ENCODE assay signal across 8 cellular contexts in genomic region chrX:100768679-100769338, GRCh38. TPM values are rescaled to one million over a fixed set of nuclear protein-coding genes. Genes with fewer than 3 reads are reported as not detected.
DNase-seq lines count a peak whose midpoint lies in the region; ATAC-seq lines count a peak whose summit lies in the region.

No MANE protein-coding gene starts in this region.

- H3K4me1 Mint-ChIP-seq in memory B cell, result no peaks in the 10 kb centered on the region

- peak; percentile 52 for ATAC-seq in HG03103 (IDR thresholded peaks at IDR 0.05; ENCODE audit: low read depth, unreplicated experiment)
- peak; percentile 34 for ATAC-seq in memory B cell (ENCODE audit: low read depth)
- no peak for ATAC-seq in GM18520 (IDR thresholded peaks at IDR 0.05; ENCODE audit: unreplicated experiment)

- H3K36me3 Mint-ChIP-seq in memory B cell, result no peaks in the 10 kb centered on the region

- no peak overlapping the region for H3K4me3 Mint-ChIP-seq in memory B cell

- in situ Hi-C loops in G401 (cut with HindIII; ENCODE audit: low sequenced_read_pairs), result no loop called here

- H3K27me3 Mint-ChIP-seq in memory B cell, result no peaks in the 10 kb centered on the region

- DNase-seq in G401 (ENCODE audit: low spot score) (peak; percentile 16), NCI-H526 (lab: John Stamatoyannopoulos, UW) (peak; percentile 8 to 68), ecto neural progenitor cell (ENCODE audit: low spot score) (peak; percentile 84), memory B cell (ENCODE audit: low spot score in 2 of 2) (peak; percentile 80 to 91)
- DNase-seq in activated CD4-positive, alpha-beta T cell treated with anti-CD3 and anti-CD28 coated beads, Interleukin-2, amount 50 U/mL, for 48 hours, result peak; percentile 89 to 90
- DNase-seq in stimulated activated CD8-positive, alpha-beta memory T cell treated with anti-CD3 and anti-CD28 coated beads, Interleukin-4, amount 100 ng/mL, for 1 hour (ENCODE audit: low read depth in 2 of 2, low spot score in 1 of 2), result peak; percentile 67 to 80

- H3K27ac Mint-ChIP-seq in memory B cell, result peak overlapping the region; percentile 63

- no peaks in the 10 kb centered on the region for H3K9me3 Mint-ChIP-seq in memory B cell

RNA-seq across cellular contexts. Expression of gene SYTL4, which starts 36.9 kb away (rescaled TPM):
- 0.37 and 0.86 TPM in 2 replicates for total RNA-seq in G401 (2014; rRNA removed; shearing (Covaris generic))

RNA-seq across cellular contexts. Expression of gene CSTF2, which starts 51.4 kb away (rescaled TPM):
- 31.4 and 46.7 TPM in 2 replicates for total RNA-seq in G401 (2014; rRNA removed; shearing (Covaris generic))

Comparison
In these comparisons a context has a peak if more than half of its experiments do, and no peak if none do; other contexts are left out.
1. DNase-seq: peak in every context shown above with its lines; median percentile 90 in activated CD4-positive, alpha-beta T cell treated with anti-CD3 and anti-CD28 coated beads, Interleukin-2, amount 50 U/mL, for 48 hours; 86 in memory B cell; 84 in ecto neural progenitor cell; 74 in stimulated activated CD8-positive, alpha-beta memory T cell treated with anti-CD3 and anti-CD28 coated beads, Interleukin-4, amount 100 ng/mL, for 1 hour; 38 in NCI-H526; 16 in G401.